ENCODE assay signal across 1 cellular context in genomic region chr2:109171444-109172334, GRCh38.
TF ChIP-seq lines count a peak whose summit lies in the region.

No MANE protein-coding gene starts in this region.

TF ChIP-seq in K562, 482 proteins besides CTCF, POLR2A, EP300 and RAD21 (continued from another document):
- TF ChIP-seq, protein P1, sequence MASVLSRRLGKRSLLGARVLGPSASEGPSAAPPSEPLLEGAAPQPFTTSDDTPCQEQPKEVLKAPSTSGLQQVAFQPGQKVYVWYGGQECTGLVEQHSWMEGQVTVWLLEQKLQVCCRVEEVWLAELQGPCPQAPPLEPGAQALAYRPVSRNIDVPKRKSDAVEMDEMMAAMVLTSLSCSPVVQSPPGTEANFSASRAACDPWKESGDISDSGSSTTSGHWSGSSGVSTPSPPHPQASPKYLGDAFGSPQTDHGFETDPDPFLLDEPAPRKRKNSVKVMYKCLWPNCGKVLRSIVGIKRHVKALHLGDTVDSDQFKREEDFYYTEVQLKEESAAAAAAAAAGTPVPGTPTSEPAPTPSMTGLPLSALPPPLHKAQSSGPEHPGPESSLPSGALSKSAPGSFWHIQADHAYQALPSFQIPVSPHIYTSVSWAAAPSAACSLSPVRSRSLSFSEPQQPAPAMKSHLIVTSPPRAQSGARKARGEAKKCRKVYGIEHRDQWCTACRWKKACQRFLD (CRISPR knock-in tag; IDR thresholded peaks at IDR 0.05): no peak
- no peak for TF ChIP-seq BHLHE40 (IDR thresholded peaks at IDR 0.05; ENCODE audit: low read length)
- TF ChIP-seq SIX5 (IDR thresholded peaks at IDR 0.05; ENCODE audit: borderline replicate concordance in 1 of 2, insufficient read depth in 1 of 2, low read depth in 1 of 2, low read length in 2 of 2): no peak
- no peak for TF ChIP-seq ZBTB8A (IDR thresholded peaks at IDR 0.05; ENCODE audit: partially characterized antibody)
- TF ChIP-seq CBX2 (IDR thresholded peaks at IDR 0.05; ENCODE audit: insufficient read depth, low read length, poor library complexity, severe bottlenecking): no peak
- no peak for TF ChIP-seq TCF3 (CRISPR knock-in tag; IDR thresholded peaks at IDR 0.05)
- TF ChIP-seq CTBP1 (IDR thresholded peaks at IDR 0.05; ENCODE audit: borderline replicate concordance): no peak
- TF ChIP-seq MEF2A (IDR thresholded peaks at IDR 0.05; ENCODE audit: control insufficient read depth, low read depth, low read length): no peak
- TF ChIP-seq TAF1 (IDR thresholded peaks at IDR 0.05; ENCODE audit: control insufficient read depth, extremely low read depth, insufficient read depth, low read length, severe bottlenecking): no peak
- no peak for TF ChIP-seq MLLT1 (IDR thresholded peaks at IDR 0.05)
